In the genomic region with DNA sequence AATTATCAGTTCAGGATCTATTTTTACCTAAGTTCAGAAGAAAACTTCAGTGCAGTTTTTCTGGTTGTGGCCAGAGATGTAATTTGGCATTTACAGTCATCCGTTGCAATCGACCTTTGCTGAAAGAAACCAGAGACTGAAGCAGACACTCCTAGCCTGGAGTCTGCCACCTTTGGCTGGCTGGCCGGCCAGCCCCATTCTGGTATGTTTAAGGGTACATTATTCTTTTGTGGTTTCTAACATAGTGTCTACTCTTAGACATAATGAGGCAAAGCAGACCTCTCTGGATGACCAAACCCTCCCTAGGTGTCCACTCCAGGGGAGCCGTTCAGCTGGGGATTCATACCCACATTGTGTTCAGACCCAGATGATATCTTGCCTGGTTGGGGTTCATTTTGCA, we compare ENCODE assay signal across 15 cellular contexts.
A peak's percentile ranks its signal among the peaks of the same experiment; 100 is the strongest.
DNase-seq lines count a peak whose midpoint lies in the region; ATAC-seq and TF ChIP-seq lines count a peak whose summit lies in the region.
"Had no signal": no experiment of that assay in that cellular context is flagged by ENCODE, and none has a peak within 500 bp of the region (broad histone marks: within the 10 kb centered on the region; RNA-seq: fewer than 3 reads in every experiment).

No MANE protein-coding gene starts in this region.

- H3K9ac ChIP-seq in mesendoderm (ENCODE audit: low read length): no peak overlapping the region
- H3K9ac ChIP-seq: BLaER1 treated with 17β-estradiol and CSF1 and Interleukin-3, amounts not matched to agents 10 nM and 100 nM had no signal

- no peaks in the 10 kb centered on the region for H3K9me3 ChIP-seq in BE2C
- H3K9me3 ChIP-seq: BLaER1 treated with 17β-estradiol and CSF1 and Interleukin-3, amounts not matched to agents 10 nM and 100 nM had no signal

- no peak overlapping the region for H2AK5ac ChIP-seq in mesendoderm (ENCODE audit: low read length)

- WGBS in mesendoderm (ENCODE audit: extremely low coverage, insufficient coverage, low lambda C conversion rate): no CpG with 5 or more reads among the region's 4 CpGs

- H3K79me1 ChIP-seq in mesendoderm (ENCODE audit: low read length): no peaks in the 10 kb centered on the region

- H3K27ac ChIP-seq in mesendoderm (ENCODE audit: low read depth, low read length): no peak overlapping the region
- H3K27ac ChIP-seq: BLaER1 treated with 17β-estradiol and CSF1 and Interleukin-3, amounts not matched to agents 10 nM and 100 nM had no signal

- peaks cover 24% of the 10 kb centered on the region for H3K4me1 ChIP-seq in BE2C
- H3K4me1 ChIP-seq in mesendoderm (ENCODE audit: control insufficient read depth, low read depth, low read length): no peaks in the 10 kb centered on the region
- H3K4me1 ChIP-seq: BLaER1 treated with 17β-estradiol and CSF1 and Interleukin-3, amounts not matched to agents 10 nM and 100 nM had no signal

- H3K27me3 ChIP-seq in BE2C (no peaks in the 10 kb centered on the region), mesendoderm (ENCODE audit: insufficient read depth, low read length, poor library complexity) (no peaks in the 10 kb centered on the region)
- H3K27me3 ChIP-seq: BLaER1 treated with 17β-estradiol and CSF1 and Interleukin-3, amounts not matched to agents 10 nM and 100 nM had no signal

- no peak overlapping the region for H2BK5ac ChIP-seq in mesendoderm (ENCODE audit: low read length)

- H3K23ac ChIP-seq in mesendoderm (ENCODE audit: low read length): no peak overlapping the region

- H4K5ac ChIP-seq in mesendoderm (ENCODE audit: low read length): no peak overlapping the region

- no peak overlapping the region for H3K4me2 ChIP-seq in mesendoderm (ENCODE audit: low read length)
- H3K4me2 ChIP-seq: BLaER1 treated with 17β-estradiol and CSF1 and Interleukin-3, amounts not matched to agents 10 nM and 100 nM had no signal

- no peak for TF ChIP-seq CTCF in BE2C (IDR thresholded peaks at IDR 0.05; ENCODE audit: low read depth, low read length)

- H2BK15ac ChIP-seq in mesendoderm (replicated peaks; ENCODE audit: low read depth): no peak overlapping the region

- H2BK120ac ChIP-seq in mesendoderm (ENCODE audit: low read depth, low read length): no peak overlapping the region

- H3K4me3 ChIP-seq in BE2C (ENCODE audit: low read depth, low read length): peak overlapping the region; percentile 25; the same call in 1 of the 2 replicates
- H3K4me3 ChIP-seq in mesendoderm (ENCODE audit: low read length): no peak overlapping the region
- H3K4me3 ChIP-seq: BLaER1 treated with 17β-estradiol and CSF1 and Interleukin-3, amounts not matched to agents 10 nM and 100 nM; GM12878 had no signal

- H3K36me3 ChIP-seq in BE2C: peaks cover 3% of the 10 kb centered on the region
- H3K36me3 ChIP-seq in mesendoderm (ENCODE audit: control insufficient read depth, insufficient read depth, low read length): no peaks in the 10 kb centered on the region

- no peaks in the 10 kb centered on the region for H3K79me2 ChIP-seq in mesendoderm (ENCODE audit: control insufficient read depth, insufficient read depth, low read length)

- DNase-seq in A172 (ENCODE audit: low spot score) (peak; percentile 25), BE2C (peak; percentile 47), amniotic epithelial cell (ENCODE audit: low read depth) (peak; percentile 51), islet precursor cell (peak; percentile 91), mesendoderm (no peak), NCI-H2171 (lab: John Stamatoyannopoulos, UW) (no peak)
- DNase-seq: Calu3; CD4-positive, alpha-beta T cell; DMS 273 treated with DMSO at 0.1 percent for 48 hours; H7; IMR-90 had no signal

- H3K56ac ChIP-seq in mesendoderm (ENCODE audit: low read length): no peak overlapping the region

- H4K8ac ChIP-seq in mesendoderm (ENCODE audit: low read depth, low read length): no peak overlapping the region

- no peak for ATAC-seq in activated CD4-positive, CD25-positive, alpha-beta regulatory T cell treated with anti-CD3 and anti-CD28 coated beads, Interleukin-2, amount 50 U/mL, for 24 hours
- no peak for ATAC-seq in HG03159 (IDR thresholded peaks at IDR 0.05; ENCODE audit: unreplicated experiment)
- ATAC-seq: GM12878 had no signal

- no peak overlapping the region for H3K18ac ChIP-seq in mesendoderm (ENCODE audit: low read length)

- H3K4ac ChIP-seq in mesendoderm (ENCODE audit: low read depth, low read length): no peak overlapping the region

Comparison
In these comparisons a context has a peak if more than half of its experiments do, and no peak if none do; other contexts are left out.
1. DNase-seq: peak in A172 (single experiment), BE2C (single experiment), amniotic epithelial cell (single experiment) and islet precursor cell (single experiment); none in mesendoderm (single experiment) and NCI-H2171 (single experiment).